10 cellular contexts compared by ENCODE assay signal in the genomic region with DNA sequence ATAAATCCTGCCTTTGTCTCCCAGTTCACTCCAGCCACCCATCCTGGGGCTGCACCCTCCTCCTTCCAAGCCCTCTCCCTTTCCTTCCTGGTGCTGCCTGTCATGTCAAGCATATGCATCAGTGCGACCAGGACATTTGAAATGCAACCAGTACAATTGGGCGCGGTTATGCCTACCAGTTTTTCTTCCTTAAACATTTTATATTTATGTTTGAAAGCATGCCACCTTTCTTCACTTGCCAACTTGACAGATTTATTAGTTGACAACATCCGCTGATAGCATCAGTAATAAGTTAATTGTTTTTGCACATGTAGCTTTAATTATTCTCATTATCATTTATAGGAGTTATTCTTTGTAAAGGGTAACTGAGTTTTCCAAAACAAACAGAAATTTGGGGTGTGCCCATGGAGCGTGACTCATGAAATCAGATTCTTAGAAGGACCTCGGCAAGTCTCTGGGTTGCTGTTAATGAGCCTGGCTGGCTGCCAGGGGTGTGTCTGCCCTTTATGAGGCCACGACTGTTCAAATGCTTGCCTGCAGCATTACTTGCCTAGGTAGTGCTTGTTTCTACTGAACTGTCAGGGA. TPM values are rescaled to one million over a fixed set of nuclear protein-coding genes. Genes with fewer than 3 reads are reported as not detected.
A peak's percentile ranks its signal among the peaks of the same experiment; 100 is the strongest.
DNase-seq lines count a peak whose midpoint lies in the region; ATAC-seq and TF ChIP-seq lines count a peak whose summit lies in the region.
"Had no signal": no experiment of that assay in that cellular context is flagged by ENCODE, and none has a peak within 500 bp of the region (broad histone marks: within the 10 kb centered on the region; RNA-seq: fewer than 3 reads in every experiment).

No MANE protein-coding gene starts in this region.

- no peaks in the 10 kb centered on the region for H3K9me3 Mint-ChIP-seq in activated CD4-positive, alpha-beta T cell treated with anti-CD3 and anti-CD28 coated beads for 36 hours (ENCODE audit: low read depth)

- H3K4me3 ChIP-seq in choroid plexus epithelial cell (ENCODE audit: low read depth, low read length) = no peak overlapping the region
- H3K4me3 ChIP-seq: BLaER1 had no signal

- H3K27ac Mint-ChIP-seq in activated CD4-positive, alpha-beta T cell treated with anti-CD3 and anti-CD28 coated beads for 36 hours = no peak overlapping the region

- peaks cover 23% of the 10 kb centered on the region for H3K27me3 Mint-ChIP-seq in activated CD4-positive, alpha-beta T cell treated with anti-CD3 and anti-CD28 coated beads for 36 hours

- ATAC-seq in activated CD4-positive, alpha-beta T cell treated with anti-CD3 and anti-CD28 coated beads for 36 hours = peak; percentile 47
- ATAC-seq in omental fat pad (ENCODE audit: low FRiP score) = no peak
- ATAC-seq in HG03432 (IDR thresholded peaks at IDR 0.05; ENCODE audit: unreplicated experiment) = no peak
- no peak for ATAC-seq in GM18867 (IDR thresholded peaks at IDR 0.05; ENCODE audit: unreplicated experiment)

- H3K4me3 Mint-ChIP-seq in activated CD4-positive, alpha-beta T cell treated with anti-CD3 and anti-CD28 coated beads for 36 hours = no peak overlapping the region

- CTCF ChIA-PET in activated CD4-positive, alpha-beta T cell treated with anti-CD3 and anti-CD28 coated beads for 36 hours (lab: Charles Lee) = no interaction called here

- no peaks in the 10 kb centered on the region for H3K36me3 Mint-ChIP-seq in activated CD4-positive, alpha-beta T cell treated with anti-CD3 and anti-CD28 coated beads for 36 hours (ENCODE audit: low read depth)

- intact Hi-C loops in activated CD4-positive, alpha-beta T cell treated with anti-CD3 and anti-CD28 coated beads for 36 hours (cut with DNase I, micrococcal nuclease) = no loop called here

- peak; percentile 49 for DNase-seq in activated CD4-positive, alpha-beta T cell treated with anti-CD3 and anti-CD28 coated beads for 36 hours
- DNase-seq in activated CD4-positive, alpha-beta T cell treated with anti-CD3 and anti-CD28 coated beads for 1 hour = no peak
- DNase-seq in NCI-H526 treated with DMSO at 0.1 percent for 48 hours (lab: John Stamatoyannopoulos, UW) (peak; percentile 19), choroid plexus epithelial cell (ENCODE audit: low read depth) (peak; percentile 52), omental fat pad (ENCODE audit: low spot score) (peak; percentile 66), occipital lobe (lab: John Stamatoyannopoulos, UW) (no peak)

- H3K4me1 Mint-ChIP-seq in activated CD4-positive, alpha-beta T cell treated with anti-CD3 and anti-CD28 coated beads for 36 hours = no peaks in the 10 kb centered on the region

- POLR2A ChIA-PET in activated CD4-positive, alpha-beta T cell treated with anti-CD3 and anti-CD28 coated beads for 36 hours (lab: Charles Lee) = no interaction called here

- no peak for TF ChIP-seq CTCF in choroid plexus epithelial cell (conservative IDR thresholded peaks at IDR 0.05; ENCODE audit: low read depth, low read length)
- TF ChIP-seq CTCF in omental fat pad (IDR thresholded peaks at IDR 0.05) = no peak

RNA-seq across cellular contexts. Expression of a gene that starts 32.8 kb away (rescaled TPM):
- total RNA-seq in activated CD4-positive, alpha-beta T cell treated with anti-CD3 and anti-CD28 coated beads for 36 hours = under 1 TPM; 0.18 to 0.37 TPM
- total RNA-seq in omental fat pad = 10 to 100 TPM in 2 of 4 donors, 1 to 10 TPM in 2; 2.6 to 50.5 (median 7.3) TPM
- total RNA-seq in occipital lobe = 0.78 TPM
- total RNA-seq: epithelial cell of proximal tubule had no signal

RNA-seq across cellular contexts. Expression of a gene that starts 41.6 kb away (rescaled TPM):
- not detected for total RNA-seq in activated CD4-positive, alpha-beta T cell treated with anti-CD3 and anti-CD28 coated beads for 36 hours
- total RNA-seq in omental fat pad (not detected), occipital lobe (not detected)
- total RNA-seq: epithelial cell of proximal tubule had no signal

Comparison
In these comparisons a context has a peak if more than half of its experiments do, and no peak if none do; other contexts are left out.
1. DNase-seq: peak in activated CD4-positive, alpha-beta T cell treated with anti-CD3 and anti-CD28 coated beads for 36 hours (single experiment), NCI-H526 treated with DMSO at 0.1 percent for 48 hours (single experiment), choroid plexus epithelial cell (single experiment) and omental fat pad (single experiment); none in activated CD4-positive, alpha-beta T cell treated with anti-CD3 and anti-CD28 coated beads for 1 hour (single experiment) and occipital lobe (single experiment).